Comparison of ENCODE assay signal across 2 cellular contexts in genomic region chr20:33664762-33665144, GRCh38.
TF ChIP-seq lines count a peak whose summit lies in the region.

No MANE protein-coding gene starts in this region.

TF ChIP-seq in IMR-90, 13 proteins besides CTCF, POLR2A, EP300 and RAD21:
- TF ChIP-seq NFE2L2 (IDR thresholded peaks at IDR 0.05; ENCODE audit: low read depth, low read length): no peak
- TF ChIP-seq SMC3 (IDR thresholded peaks at IDR 0.05; ENCODE audit: low read depth, low read length): no peak
- TF ChIP-seq FOS (IDR thresholded peaks at IDR 0.05; ENCODE audit: low read depth, low read length): no peak
- TF ChIP-seq BHLHE40 (IDR thresholded peaks at IDR 0.05; ENCODE audit: low read depth, low read length): no peak
- TF ChIP-seq MAFK (IDR thresholded peaks at IDR 0.05; ENCODE audit: low read depth, low read length): peak; percentile 20; the same call in 1 of the 2 replicates
- no peak for TF ChIP-seq RFX5 (IDR thresholded peaks at IDR 0.05; ENCODE audit: low read depth, low read length)
TF ChIP-seq in IMR-90: peak in this region for 1.

TF ChIP-seq in K562, 482 proteins besides CTCF, POLR2A, EP300 and RAD21:
- TF ChIP-seq NEUROD1 (IDR thresholded peaks at IDR 0.05; ENCODE audit: borderline replicate concordance, low read depth, low read length, partially characterized antibody) (no peak), CBX5 (IDR thresholded peaks at IDR 0.05; ENCODE audit: borderline replicate concordance, low read depth) (no peak), HES1 (IDR thresholded peaks at IDR 0.05; ENCODE audit: low read depth) (no peak), ZNF316 (IDR thresholded peaks at IDR 0.05) (peak; percentile 74), SNIP1 (IDR thresholded peaks at IDR 0.05; ENCODE audit: low read depth) (no peak), C11orf30 (IDR thresholded peaks at IDR 0.05; ENCODE audit: low read depth) (peak; percentile 57), ZNF592 (IDR thresholded peaks at IDR 0.05) (no peak)
- TF ChIP-seq, protein P1, sequence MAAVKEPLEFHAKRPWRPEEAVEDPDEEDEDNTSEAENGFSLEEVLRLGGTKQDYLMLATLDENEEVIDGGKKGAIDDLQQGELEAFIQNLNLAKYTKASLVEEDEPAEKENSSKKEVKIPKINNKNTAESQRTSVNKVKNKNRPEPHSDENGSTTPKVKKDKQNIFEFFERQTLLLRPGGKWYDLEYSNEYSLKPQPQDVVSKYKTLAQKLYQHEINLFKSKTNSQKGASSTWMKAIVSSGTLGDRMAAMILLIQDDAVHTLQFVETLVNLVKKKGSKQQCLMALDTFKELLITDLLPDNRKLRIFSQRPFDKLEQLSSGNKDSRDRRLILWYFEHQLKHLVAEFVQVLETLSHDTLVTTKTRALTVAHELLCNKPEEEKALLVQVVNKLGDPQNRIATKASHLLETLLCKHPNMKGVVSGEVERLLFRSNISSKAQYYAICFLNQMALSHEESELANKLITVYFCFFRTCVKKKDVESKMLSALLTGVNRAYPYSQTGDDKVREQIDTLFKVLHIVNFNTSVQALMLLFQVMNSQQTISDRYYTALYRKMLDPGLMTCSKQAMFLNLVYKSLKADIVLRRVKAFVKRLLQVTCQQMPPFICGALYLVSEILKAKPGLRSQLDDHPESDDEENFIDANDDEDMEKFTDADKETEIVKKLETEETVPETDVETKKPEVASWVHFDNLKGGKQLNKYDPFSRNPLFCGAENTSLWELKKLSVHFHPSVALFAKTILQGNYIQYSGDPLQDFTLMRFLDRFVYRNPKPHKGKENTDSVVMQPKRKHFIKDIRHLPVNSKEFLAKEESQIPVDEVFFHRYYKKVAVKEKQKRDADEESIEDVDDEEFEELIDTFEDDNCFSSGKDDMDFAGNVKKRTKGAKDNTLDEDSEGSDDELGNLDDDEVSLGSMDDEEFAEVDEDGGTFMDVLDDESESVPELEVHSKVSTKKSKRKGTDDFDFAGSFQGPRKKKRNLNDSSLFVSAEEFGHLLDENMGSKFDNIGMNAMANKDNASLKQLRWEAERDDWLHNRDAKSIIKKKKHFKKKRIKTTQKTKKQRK (IDR thresholded peaks at IDR 0.05; ENCODE audit: borderline replicate concordance, low read depth, low read length): no peak
- TF ChIP-seq, protein P2, sequence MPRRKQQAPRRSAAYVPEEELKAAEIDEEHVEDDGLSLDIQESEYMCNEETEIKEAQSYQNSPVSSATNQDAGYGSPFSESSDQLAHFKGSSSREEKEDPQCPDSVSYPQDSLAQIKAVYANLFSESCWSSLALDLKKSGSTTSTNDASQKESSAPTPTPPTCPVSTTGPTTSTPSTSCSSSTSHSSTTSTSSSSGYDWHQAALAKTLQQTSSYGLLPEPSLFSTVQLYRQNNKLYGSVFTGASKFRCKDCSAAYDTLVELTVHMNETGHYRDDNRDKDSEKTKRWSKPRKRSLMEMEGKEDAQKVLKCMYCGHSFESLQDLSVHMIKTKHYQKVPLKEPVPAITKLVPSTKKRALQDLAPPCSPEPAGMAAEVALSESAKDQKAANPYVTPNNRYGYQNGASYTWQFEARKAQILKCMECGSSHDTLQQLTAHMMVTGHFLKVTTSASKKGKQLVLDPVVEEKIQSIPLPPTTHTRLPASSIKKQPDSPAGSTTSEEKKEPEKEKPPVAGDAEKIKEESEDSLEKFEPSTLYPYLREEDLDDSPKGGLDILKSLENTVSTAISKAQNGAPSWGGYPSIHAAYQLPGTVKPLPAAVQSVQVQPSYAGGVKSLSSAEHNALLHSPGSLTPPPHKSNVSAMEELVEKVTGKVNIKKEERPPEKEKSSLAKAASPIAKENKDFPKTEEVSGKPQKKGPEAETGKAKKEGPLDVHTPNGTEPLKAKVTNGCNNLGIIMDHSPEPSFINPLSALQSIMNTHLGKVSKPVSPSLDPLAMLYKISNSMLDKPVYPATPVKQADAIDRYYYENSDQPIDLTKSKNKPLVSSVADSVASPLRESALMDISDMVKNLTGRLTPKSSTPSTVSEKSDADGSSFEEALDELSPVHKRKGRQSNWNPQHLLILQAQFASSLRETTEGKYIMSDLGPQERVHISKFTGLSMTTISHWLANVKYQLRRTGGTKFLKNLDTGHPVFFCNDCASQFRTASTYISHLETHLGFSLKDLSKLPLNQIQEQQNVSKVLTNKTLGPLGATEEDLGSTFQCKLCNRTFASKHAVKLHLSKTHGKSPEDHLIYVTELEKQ (CRISPR knock-in tag; IDR thresholded peaks at IDR 0.05): no peak
